18 cellular contexts compared by ENCODE assay signal in the genomic region with DNA sequence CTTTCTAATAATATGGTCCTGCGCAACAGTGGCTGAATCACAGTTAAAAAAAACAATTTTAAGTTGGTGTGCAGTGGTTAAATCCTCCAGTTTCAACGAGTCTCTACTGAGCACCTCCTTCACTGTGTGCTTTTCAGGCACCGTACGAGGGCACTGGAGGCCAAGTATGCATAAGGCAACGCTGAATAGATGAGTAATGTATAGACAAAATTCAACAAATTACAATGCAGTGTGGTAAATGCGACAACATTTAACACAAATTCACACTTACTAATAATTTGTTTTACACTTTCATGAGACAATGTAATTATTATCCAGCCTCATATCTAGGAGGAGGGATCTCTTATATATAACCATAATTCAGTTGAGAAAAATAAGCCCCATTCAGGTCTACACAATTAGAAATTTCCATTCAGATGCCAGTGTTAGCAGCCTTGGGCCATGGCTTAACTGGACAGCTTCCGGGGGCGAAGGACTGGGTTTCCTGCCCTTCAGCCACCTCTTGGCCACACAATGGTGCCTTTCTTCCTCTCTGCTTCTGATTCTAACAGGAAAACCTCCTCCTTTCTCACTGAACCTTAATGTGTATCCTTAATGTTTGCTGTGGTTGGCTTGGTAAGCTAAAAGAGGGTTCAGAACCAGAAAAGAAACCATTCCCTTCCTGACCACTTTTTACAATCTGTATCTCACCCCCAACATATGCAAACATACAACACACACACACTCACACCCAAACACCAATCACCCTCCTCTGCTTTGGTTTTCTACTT. TPM values are rescaled to one million over a fixed set of nuclear protein-coding genes. Genes with fewer than 3 reads are reported as not detected.
A peak's percentile ranks its signal among the peaks of the same experiment; 100 is the strongest.
DNase-seq lines count a peak whose midpoint lies in the region; ATAC-seq and TF ChIP-seq lines count a peak whose summit lies in the region.
"Had no signal": no experiment of that assay in that cellular context is flagged by ENCODE, and none has a peak within 500 bp of the region (broad histone marks: within the 10 kb centered on the region; RNA-seq: fewer than 3 reads in every experiment).

No MANE protein-coding gene starts in this region.

- H3K4me3 ChIP-seq in endodermal cell (ENCODE audit: low read length) (no peak overlapping the region), neuronal stem cell (ENCODE audit: low read length in 2 of 2) (no peak overlapping the region)
- H3K4me3 ChIP-seq: colonic mucosa, right atrium auricular region, tibial nerve had no signal

- H3K4me1 ChIP-seq in endodermal cell (ENCODE audit: control insufficient read depth, insufficient read depth, low read length) = peaks cover 18% of the 10 kb centered on the region
- H3K4me1 ChIP-seq in neuronal stem cell (ENCODE audit: control insufficient read depth in 2 of 2, insufficient read depth in 1 of 2, low read depth in 1 of 2, low read length in 2 of 2) = peaks cover 20 to 24% of the 10 kb centered on the region in 2 donors

- peak overlapping the region; percentile 35 for H3K4me3 Mint-ChIP-seq in T-helper 1 cell treated with Interleukin-12 subunit alpha and Interleukin-12 subunit beta and Interleukin-4 antibody, amounts not matched to agents 30 μg/mL and 1 μg/mL, for 36 hours
- no peak overlapping the region for H3K4me3 Mint-ChIP-seq in endodermal cell
- H3K4me3 Mint-ChIP-seq: CD4-positive, CD25-positive, alpha-beta regulatory T cell; naive thymus-derived CD8-positive, alpha-beta T cell had no signal

- H3K27me3 Mint-ChIP-seq in T-helper 1 cell treated with Interleukin-12 subunit alpha and Interleukin-12 subunit beta and Interleukin-4 antibody, amounts not matched to agents 30 μg/mL and 1 μg/mL, for 36 hours (ENCODE audit: low read depth) = peaks cover 4% of the 10 kb centered on the region
- no peaks in the 10 kb centered on the region for H3K27me3 Mint-ChIP-seq in endodermal cell (ENCODE audit: insufficient read depth)
- H3K27me3 Mint-ChIP-seq: CD4-positive, CD25-positive, alpha-beta regulatory T cell; naive thymus-derived CD8-positive, alpha-beta T cell had no signal

- DNase-seq in DMS79 treated with DMSO at 0.1 percent for 48 hours (lab: John Stamatoyannopoulos, UW) (peak; percentile 17), DMS79 (lab: John Stamatoyannopoulos, UW) (no peak), endodermal cell (no peak), neuronal stem cell (ENCODE audit: low spot score) (no peak), inferior parietal cortex (ENCODE audit: extremely low spot score) (no peak), HEK293T (ENCODE audit: extremely low spot score) (no peak)
- DNase-seq: CD4-positive, CD25-positive, alpha-beta regulatory T cell; colonic mucosa; left ventricle myocardium superior; NCI-H1092; stimulated activated CD4-positive, alpha-beta T cell treated with anti-CD3 and anti-CD28 coated beads, Interleukin-2, amount 100 ng/mL, for 24 hours had no signal

- H3K79me1 ChIP-seq in neuronal stem cell (ENCODE audit: low read depth, low read length) = no peaks in the 10 kb centered on the region

- H2BK15ac ChIP-seq in neuronal stem cell (ENCODE audit: low read length) = no peak overlapping the region

- no peak overlapping the region for H3K14ac ChIP-seq in neuronal stem cell (ENCODE audit: low read length)

- H3K4ac ChIP-seq in neuronal stem cell (ENCODE audit: low read length) = no peak overlapping the region

- H3K27ac ChIP-seq in endodermal cell (ENCODE audit: low read depth, low read length) (peak overlapping the region; percentile 39), neuronal stem cell (replicated peaks; ENCODE audit: low read length) (peak overlapping the region; percentile 52)
- H3K27ac ChIP-seq: 22Rv1, colonic mucosa, right atrium auricular region had no signal

- H3K4me1 Mint-ChIP-seq in T-helper 1 cell treated with Interleukin-12 subunit alpha and Interleukin-12 subunit beta and Interleukin-4 antibody, amounts not matched to agents 30 μg/mL and 1 μg/mL, for 36 hours (ENCODE audit: low read depth) = peaks cover 26% of the 10 kb centered on the region
- peaks cover 24% of the 10 kb centered on the region for H3K4me1 Mint-ChIP-seq in endodermal cell

- peaks cover 3% of the 10 kb centered on the region for H3K36me3 Mint-ChIP-seq in T-helper 1 cell treated with Interleukin-12 subunit alpha and Interleukin-12 subunit beta and Interleukin-4 antibody, amounts not matched to agents 30 μg/mL and 1 μg/mL, for 36 hours (ENCODE audit: low read depth)
- peaks cover 2% of the 10 kb centered on the region for H3K36me3 Mint-ChIP-seq in endodermal cell (ENCODE audit: low read depth)
- H3K36me3 Mint-ChIP-seq: CD4-positive, CD25-positive, alpha-beta regulatory T cell had no signal

- H4K91ac ChIP-seq in neuronal stem cell (ENCODE audit: low read depth, low read length, poor library complexity) = no peak overlapping the region

- peak overlapping the region; percentile 24 for H3K27ac Mint-ChIP-seq in T-helper 1 cell treated with Interleukin-12 subunit alpha and Interleukin-12 subunit beta and Interleukin-4 antibody, amounts not matched to agents 30 μg/mL and 1 μg/mL, for 36 hours
- no peak overlapping the region for H3K27ac Mint-ChIP-seq in endodermal cell
- H3K27ac Mint-ChIP-seq: activated T-helper 2 cell treated with anti-CD3 and anti-CD28 coated beads, Interferon-gamma antibody, Interleukin-2, Interleukin-4, amounts not matched to agents 10 μg/mL and 5 μg/mL and 100 μg/mL, durations not matched to agents 14 hours and 24 hours and 36 hours had no signal

- H4K8ac ChIP-seq in neuronal stem cell (ENCODE audit: low read depth, low read length) = no peak overlapping the region

- H3K9me3 ChIP-seq in endodermal cell (ENCODE audit: control insufficient read depth, low read length) (no peaks in the 10 kb centered on the region), neuronal stem cell (replicated peaks in 1 of 2; ENCODE audit: control insufficient read depth in 2 of 2, insufficient read depth in 1 of 2, low read depth in 1 of 2, low read length in 2 of 2) (no peaks in the 10 kb centered on the region)
- H3K9me3 ChIP-seq: colonic mucosa, right atrium auricular region, tibial nerve had no signal

- no peak overlapping the region for H3K4me2 ChIP-seq in neuronal stem cell (ENCODE audit: insufficient read depth, low read length, poor library complexity, severe bottlenecking)

- H2AK5ac ChIP-seq in neuronal stem cell (ENCODE audit: low read depth, low read length) = no peak overlapping the region

- H2BK12ac ChIP-seq in neuronal stem cell (ENCODE audit: low read length) = no peak overlapping the region

- POLR2A ChIA-PET in HEK293T (lab: Yijun Ruan, JAX) = no interaction called here

- TF ChIP-seq CTCF in endodermal cell (conservative IDR thresholded peaks at IDR 0.05) = no peak

- WGBS in endodermal cell (ENCODE audit: insufficient coverage in 1 of 2, insufficient read length in 1 of 2), 2 experiments = 94 to 95% methylated on average over 5 to 7 of the region's 8 CpGs
- no CpG with 5 or more reads among the region's 8 CpGs for WGBS in neuronal stem cell (ENCODE audit: extremely low coverage in 2 of 2, insufficient read length in 2 of 2, insufficient replicate concordance in 1 of 2), 2 donors

- H2AFZ ChIP-seq in neuronal stem cell (ENCODE audit: low read length) = no peak overlapping the region

- H2BK5ac ChIP-seq in neuronal stem cell (ENCODE audit: low read length) = no peak overlapping the region

- H3K23ac ChIP-seq in neuronal stem cell (ENCODE audit: low read depth, low read length, poor library complexity) = no peak overlapping the region

- no peak overlapping the region for H2BK120ac ChIP-seq in neuronal stem cell (ENCODE audit: low read depth, low read length)

- H3K27me3 ChIP-seq in endodermal cell (ENCODE audit: control insufficient read depth, insufficient read depth, low read length, poor library complexity, severe bottlenecking) = no peaks in the 10 kb centered on the region
- H3K27me3 ChIP-seq in neuronal stem cell (ENCODE audit: control insufficient read depth in 3 of 3, insufficient read depth in 3 of 3, low read depth in 1 of 3, low read length in 3 of 3) = no peaks in the 10 kb centered on the region
- H3K27me3 ChIP-seq: colonic mucosa, right atrium auricular region, tibial nerve had no signal

- H3K18ac ChIP-seq in neuronal stem cell (ENCODE audit: low read length) = no peak overlapping the region

- no peak for ATAC-seq in HG03175 (IDR thresholded peaks at IDR 0.05; ENCODE audit: unreplicated experiment)
- ATAC-seq: left ventricle myocardium superior; naive thymus-derived CD8-positive, alpha-beta T cell had no signal

- CTCF ChIA-PET in HEK293T (lab: Yijun Ruan, JAX) = no interaction called here

- H3K36me3 ChIP-seq in endodermal cell (ENCODE audit: control insufficient read depth, insufficient read depth, low read length) (peaks cover under 1% of the 10 kb centered on the region), neuronal stem cell (replicated peaks in 1 of 2; ENCODE audit: control insufficient read depth in 2 of 2, insufficient read depth in 2 of 2, low read length in 2 of 2) (no peaks in the 10 kb centered on the region)
- H3K36me3 ChIP-seq: colonic mucosa, right atrium auricular region, tibial nerve had no signal

- no peaks in the 10 kb centered on the region for H3K9me3 Mint-ChIP-seq in T-helper 1 cell treated with Interleukin-12 subunit alpha and Interleukin-12 subunit beta and Interleukin-4 antibody, amounts not matched to agents 30 μg/mL and 1 μg/mL, for 36 hours
- no peaks in the 10 kb centered on the region for H3K9me3 Mint-ChIP-seq in endodermal cell
- H3K9me3 Mint-ChIP-seq: activated T-helper 2 cell treated with anti-CD3 and anti-CD28 coated beads, Interferon-gamma antibody, Interleukin-2, Interleukin-4, amounts not matched to agents 10 μg/mL and 5 μg/mL and 100 μg/mL, durations not matched to agents 14 hours and 24 hours and 36 hours; CD4-positive, CD25-positive, alpha-beta regulatory T cell; naive thymus-derived CD8-positive, alpha-beta T cell had no signal

- H3K9ac ChIP-seq in endodermal cell (ENCODE audit: extremely low read depth, low read length, poor library complexity, severe bottlenecking) (no peak overlapping the region), neuronal stem cell (ENCODE audit: low read depth, low read length, poor library complexity) (no peak overlapping the region)

TF ChIP-seq in HEK293T, 16 proteins besides CTCF, POLR2A, EP300 and RAD21 (continues in another document):
- TF ChIP-seq SUZ12 (IDR thresholded peaks at IDR 0.05) (no peak), BHLHE40 (IDR thresholded peaks at IDR 0.05; ENCODE audit: borderline replicate concordance) (no peak), ZNF384 (IDR thresholded peaks at IDR 0.05) (no peak)
- TF ChIP-seq, protein P1, sequence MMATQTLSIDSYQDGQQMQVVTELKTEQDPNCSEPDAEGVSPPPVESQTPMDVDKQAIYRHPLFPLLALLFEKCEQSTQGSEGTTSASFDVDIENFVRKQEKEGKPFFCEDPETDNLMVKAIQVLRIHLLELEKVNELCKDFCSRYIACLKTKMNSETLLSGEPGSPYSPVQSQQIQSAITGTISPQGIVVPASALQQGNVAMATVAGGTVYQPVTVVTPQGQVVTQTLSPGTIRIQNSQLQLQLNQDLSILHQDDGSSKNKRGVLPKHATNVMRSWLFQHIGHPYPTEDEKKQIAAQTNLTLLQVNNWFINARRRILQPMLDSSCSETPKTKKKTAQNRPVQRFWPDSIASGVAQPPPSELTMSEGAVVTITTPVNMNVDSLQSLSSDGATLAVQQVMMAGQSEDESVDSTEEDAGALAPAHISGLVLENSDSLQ (IDR thresholded peaks at IDR 0.05) = no peak

RNA-seq across cellular contexts. Expression of a gene that starts 51.9 kb away (rescaled TPM):
- 10 to 100 TPM; 57.0 to 58.8 TPM for total RNA-seq in endodermal cell
- 41.0 TPM for polyA plus RNA-seq in endodermal cell (2013, experiment 1 of 2)
- polyA plus RNA-seq in endodermal cell (2013, experiment 2 of 2) = 35.9 TPM
- 46.5 TPM for polyA plus RNA-seq in neuronal stem cell (2013, experiment 1 of 2)
- 48.5 TPM for polyA plus RNA-seq in neuronal stem cell (2013, experiment 2 of 2)
